In genomic region chr6:26055670-26056582, GRCh38 we compare ENCODE assay signal across 1 cellular context.
TF ChIP-seq lines count a peak whose summit lies in the region.

No MANE protein-coding gene starts in this region.

TF ChIP-seq in WTC11, 78 proteins besides CTCF, POLR2A, EP300 and RAD21 (continued from another document and continues in another):
- TF ChIP-seq CREB1 (CRISPR knock-in tag; IDR thresholded peaks at IDR 0.05) (peak; percentile 60; the same call in 1 of the 2 replicates), E2F4 (CRISPR knock-in tag; IDR thresholded peaks at IDR 0.05; ENCODE audit: borderline replicate concordance, low read depth) (peak; percentile 74; the same call in 1 of the 2 replicates), HMGA2 (CRISPR knock-in tag; IDR thresholded peaks at IDR 0.05) (no peak), ZNF423 (CRISPR knock-in tag; IDR thresholded peaks at IDR 0.05) (no peak), FOXJ3 (CRISPR knock-in tag; IDR thresholded peaks at IDR 0.05; ENCODE audit: borderline replicate concordance) (0 out of 2 replicates have a peak, but pooled peaks have one; percentile 70), NFE2L1 (CRISPR knock-in tag; IDR thresholded peaks at IDR 0.05) (0 out of 2 replicates have a peak, but pooled peaks have one; percentile 78), ARID4B (CRISPR knock-in tag; IDR thresholded peaks at IDR 0.05; ENCODE audit: borderline replicate concordance) (peak; percentile 97), FOXP4 (CRISPR knock-in tag; IDR thresholded peaks at IDR 0.05) (peak; percentile 66), ZBTB43 (CRISPR knock-in tag; IDR thresholded peaks at IDR 0.05) (peak; percentile 74; the same call in 1 of the 2 replicates), ZNF263 (CRISPR knock-in tag; IDR thresholded peaks at IDR 0.05; ENCODE audit: low read depth) (no peak; the same call in 1 of the 2 replicates), ZNF281 (CRISPR knock-in tag; IDR thresholded peaks at IDR 0.05) (peak; percentile 76; the same call in 1 of the 2 replicates), STAT6 (CRISPR knock-in tag; conservative IDR thresholded peaks at IDR 0.05; ENCODE audit: low read depth) (no peak), TP53 (CRISPR knock-in tag; IDR thresholded peaks at IDR 0.05) (no peak), NR3C1 (CRISPR knock-in tag; conservative IDR thresholded peaks at IDR 0.05; ENCODE audit: low read depth) (no peak), SP1 (CRISPR knock-in tag; conservative IDR thresholded peaks at IDR 0.05) (no peak; the same call in none of the 2 replicates), E2F1 (CRISPR knock-in tag; IDR thresholded peaks at IDR 0.05) (peak; percentile 43; the same call in 1 of the 2 replicates), ZNF532 (CRISPR knock-in tag; IDR thresholded peaks at IDR 0.05; ENCODE audit: borderline replicate concordance) (no peak), EMX1 (CRISPR knock-in tag; IDR thresholded peaks at IDR 0.05) (no peak), ZNF396 (CRISPR knock-in tag; IDR thresholded peaks at IDR 0.05; ENCODE audit: borderline replicate concordance) (no peak), ATF6 (CRISPR knock-in tag; IDR thresholded peaks at IDR 0.05) (no peak), HMGXB4 (CRISPR knock-in tag; IDR thresholded peaks at IDR 0.05) (no peak; the same call in 1 of the 2 replicates), ESRRA (CRISPR knock-in tag; IDR thresholded peaks at IDR 0.05; ENCODE audit: borderline replicate concordance) (no peak), IRF1 (CRISPR knock-in tag; IDR thresholded peaks at IDR 0.05) (peak; percentile 62; the same call in 1 of the 2 replicates), NR1H2 (CRISPR knock-in tag; IDR thresholded peaks at IDR 0.05) (peak; percentile 58; the same call in 1 of the 2 replicates)
